16 cellular contexts compared by ENCODE assay signal in the genomic region with DNA sequence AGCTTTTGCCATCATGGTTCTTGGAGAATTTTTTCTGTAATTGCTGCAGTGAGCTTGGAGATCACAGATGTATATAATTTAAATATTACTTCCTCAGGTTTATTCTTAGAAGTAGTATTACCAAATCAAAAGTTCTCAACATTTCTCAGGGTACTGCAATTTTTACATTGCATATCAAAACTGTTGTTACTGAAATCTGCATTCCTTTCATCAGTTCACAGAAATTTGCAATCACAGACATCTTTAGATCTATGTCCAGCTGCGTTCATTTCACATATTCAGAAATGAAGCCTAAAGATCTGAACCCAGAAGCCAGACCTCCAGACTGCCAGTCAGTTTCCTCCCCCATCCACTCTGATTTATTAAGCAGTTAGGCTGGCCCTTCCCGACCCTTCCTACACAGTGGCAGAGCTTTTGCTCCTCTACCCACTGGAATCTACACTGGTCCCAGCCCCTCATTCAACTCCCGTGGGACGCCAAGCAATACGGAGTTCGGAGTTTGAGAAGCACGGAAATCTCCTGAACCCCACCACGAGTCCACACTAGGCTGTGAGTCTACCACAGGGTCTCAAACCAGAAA.
"Had no signal": no experiment of that assay in that cellular context is flagged by ENCODE, and none has a peak within 500 bp of the region (broad histone marks: within the 10 kb centered on the region; RNA-seq: fewer than 3 reads in every experiment).

No MANE protein-coding gene starts in this region.

- H3K9me3 Mint-ChIP-seq: activated B cell treated with CpG ODN at 0.5 μM for 24 hours; stimulated activated memory B cell treated with anti-CD40 and anti-IgM and Interleukin-4, amounts not matched to agents 10 μg/mL and 1 μg/mL and 100 μg/mL, for 72 hours; T-helper 2 cell treated with Interferon-gamma antibody and Interleukin-4, amounts not matched to agents 5 μg/mL and 100 μg/mL, for 36 hours had no signal

- H3K36me3 Mint-ChIP-seq: activated naive CD8-positive, alpha-beta T cell; stimulated activated memory B cell treated with anti-CD40 and anti-IgM and Interleukin-4, amounts not matched to agents 10 μg/mL and 1 μg/mL and 100 μg/mL, for 72 hours had no signal

- H3K36me3 ChIP-seq: lower lobe of right lung, pancreas, transverse colon, vagina had no signal

- DNase-seq: activated B cell treated with CpG ODN at 0.5 μM for 24 hours; activated CD4-positive, alpha-beta T cell treated with anti-CD3 and anti-CD28 coated beads for 48 hours; activated CD8-positive, alpha-beta memory T cell treated with anti-CD3 and anti-CD28 coated beads, Interleukin-2, amount 50 U/mL, for 4 hours; activated CD8-positive, alpha-beta T cell treated with anti-CD3 and anti-CD28 coated beads, Interleukin-2, amount 10 ng/mL, durations not matched to agents 7 days and 5 days; activated effector memory CD4-positive, alpha-beta T cell treated with anti-CD3 and anti-CD28 coated beads, Interleukin-2, amount 50 U/mL, for 16 hours; activated T-cell treated with anti-CD3 and anti-CD28 coated beads, Interleukin-2, amount 50 U/mL, for 48 hours; foreskin keratinocyte; lower lobe of right lung; pancreas; stimulated activated CD4-positive, alpha-beta T cell treated with anti-CD3 and anti-CD28 coated beads, Interleukin-2, amount 100 ng/mL, for 48 hours; transverse colon had no signal

- H3K27ac ChIP-seq: foreskin keratinocyte, lower lobe of right lung, pancreas had no signal

- H3K4me3 ChIP-seq: lower lobe of right lung, pancreas, transverse colon, vagina had no signal

- H3K9me3 ChIP-seq: lower lobe of right lung, pancreas, transverse colon, vagina had no signal

- H3K27ac Mint-ChIP-seq: activated B cell treated with CpG ODN at 0.5 μM for 24 hours; activated CD8-positive, alpha-beta T cell treated with anti-CD3 and anti-CD28 coated beads, Interleukin-2, amount 10 ng/mL, durations not matched to agents 7 days and 5 days; activated naive CD8-positive, alpha-beta T cell; stimulated activated memory B cell treated with anti-CD40 and anti-IgM and Interleukin-4, amounts not matched to agents 10 μg/mL and 1 μg/mL and 100 μg/mL, for 72 hours; T-helper 2 cell treated with Interferon-gamma antibody and Interleukin-4, amounts not matched to agents 5 μg/mL and 100 μg/mL, for 36 hours had no signal

- H3K27me3 Mint-ChIP-seq: activated B cell treated with CpG ODN at 0.5 μM for 24 hours had no signal

- ATAC-seq: activated CD8-positive, alpha-beta T cell treated with anti-CD3 and anti-CD28 coated beads, Interleukin-2, amount 10 ng/mL, durations not matched to agents 7 days and 5 days; esophagus mucosa; foreskin keratinocyte; lower lobe of right lung; pancreas; stimulated activated memory B cell treated with anti-CD40 and anti-IgM and Interleukin-4, amounts not matched to agents 10 μg/mL and 1 μg/mL and 100 μg/mL, for 72 hours had no signal

- H3K27me3 ChIP-seq: foreskin keratinocyte, pancreas, transverse colon, vagina had no signal

- H3K4me3 Mint-ChIP-seq: activated B cell treated with CpG ODN at 0.5 μM for 24 hours; activated CD8-positive, alpha-beta T cell treated with anti-CD3 and anti-CD28 coated beads, Interleukin-2, amount 10 ng/mL, durations not matched to agents 7 days and 5 days; activated naive CD8-positive, alpha-beta T cell; stimulated activated memory B cell treated with anti-CD40 and anti-IgM and Interleukin-4, amounts not matched to agents 10 μg/mL and 1 μg/mL and 100 μg/mL, for 72 hours; T-helper 2 cell treated with Interferon-gamma antibody and Interleukin-4, amounts not matched to agents 5 μg/mL and 100 μg/mL, for 36 hours had no signal
